21 cellular contexts compared by ENCODE assay signal in the genomic region with DNA sequence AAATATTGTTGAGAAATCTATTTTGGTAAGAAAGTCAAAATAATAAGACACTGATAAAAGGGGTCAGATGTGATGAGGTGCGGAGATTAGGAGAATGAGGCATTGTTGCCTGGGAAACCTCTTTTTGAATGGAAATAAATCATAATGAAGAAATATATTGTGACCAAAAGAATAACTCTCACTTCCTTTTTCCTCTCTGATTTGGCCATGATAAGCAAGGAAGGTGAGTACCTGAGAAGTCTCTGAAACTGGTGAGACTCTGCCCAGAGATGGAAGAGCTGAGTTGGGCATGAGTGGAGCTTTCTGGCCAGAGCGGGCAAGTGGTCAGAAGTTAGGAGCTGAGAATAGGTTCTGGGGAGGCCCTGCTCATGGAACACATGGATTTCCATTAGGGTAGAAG.
"Had no signal": no experiment of that assay in that cellular context is flagged by ENCODE, and none has a peak within 500 bp of the region (broad histone marks: within the 10 kb centered on the region; RNA-seq: fewer than 3 reads in every experiment).

No MANE protein-coding gene starts in this region.

- ATAC-seq: activated CD8-positive, alpha-beta T cell treated with anti-CD3 and anti-CD28 coated beads for 36 hours; activated naive CD4-positive, alpha-beta T cell treated with anti-CD3 and anti-CD28 coated beads, Interleukin-2, amount 50 U/mL, for 72 hours; activated T-cell treated with anti-CD3 and anti-CD28 coated beads, Interleukin-2, amount 50 U/mL, for 4 hours; activated T-helper 17 cell treated with anti-CD3 and anti-CD28 coated beads, Interleukin-2, amount 50 U/mL, for 72 hours; mucosa of descending colon; right lobe of liver; stimulated activated naive CD8-positive, alpha-beta T cell treated with anti-CD3 and anti-CD28 coated beads, Interleukin-15, Interleukin-2, amounts not matched to agents 100 U/mL and 50 U/mL, for 24 hours; WTC11 had no signal

- H3K9me3 ChIP-seq: breast epithelium, esophagus squamous epithelium, left ventricle myocardium inferior, mucosa of descending colon, right lobe of liver, testis, transverse colon had no signal

- H3K27me3 ChIP-seq: breast epithelium, esophagus squamous epithelium, right lobe of liver, testis, transverse colon had no signal

- H3K4me1 ChIP-seq: breast epithelium, left ventricle myocardium inferior, right lobe of liver, testis, transverse colon had no signal

- H3K27ac Mint-ChIP-seq: activated CD8-positive, alpha-beta T cell treated with anti-CD3 and anti-CD28 coated beads for 36 hours; activated naive CD4-positive, alpha-beta T cell treated with anti-CD3 and anti-CD28 coated beads, Interleukin-2, amount 50 U/mL, for 72 hours; activated T-helper 17 cell treated with anti-CD3 and anti-CD28 coated beads, Interleukin-2, amount 50 U/mL, for 72 hours; nephron; progenitor cell of endocrine pancreas; WTC11 had no signal

- H3K9me3 Mint-ChIP-seq: activated CD8-positive, alpha-beta T cell treated with anti-CD3 and anti-CD28 coated beads for 36 hours; activated naive CD4-positive, alpha-beta T cell treated with anti-CD3 and anti-CD28 coated beads, Interleukin-2, amount 50 U/mL, for 72 hours; activated T-cell treated with anti-CD3 and anti-CD28 coated beads, Interleukin-2, amount 50 U/mL, for 4 hours; activated T-helper 17 cell treated with anti-CD3 and anti-CD28 coated beads, Interleukin-2, amount 50 U/mL, for 72 hours; nephron; WTC11 had no signal

- H3K36me3 Mint-ChIP-seq: activated naive CD4-positive, alpha-beta T cell treated with anti-CD3 and anti-CD28 coated beads, Interleukin-2, amount 50 U/mL, for 72 hours; WTC11 had no signal

- H3K4me1 Mint-ChIP-seq: activated T-helper 17 cell treated with anti-CD3 and anti-CD28 coated beads, Interleukin-2, amount 50 U/mL, for 72 hours; nephron; WTC11 had no signal

- DNase-seq: activated CD4-positive, alpha-beta T cell treated with anti-CD3 and anti-CD28 coated beads, Interleukin-2, amount 50 U/mL, for 1 hour; activated CD8-positive, alpha-beta T cell treated with anti-CD3 and anti-CD28 coated beads for 36 hours; activated T-cell treated with anti-CD3 and anti-CD28 coated beads, Interleukin-2, amount 50 U/mL, for 4 hours; central memory CD4-positive, alpha-beta T cell; dermis blood vessel endothelial cell; effector CD4-positive, alpha-beta T cell; esophagus squamous epithelium; left ventricle myocardium inferior; mucosa of descending colon; right lobe of liver; stimulated activated CD4-positive, alpha-beta T cell treated with anti-CD3 and anti-CD28 coated beads, Interleukin-2, amount 100 ng/mL, for 48 hours; stimulated activated naive CD8-positive, alpha-beta T cell treated with anti-CD3 and anti-CD28 coated beads, Interleukin-15, Interleukin-2, amounts not matched to agents 100 U/mL and 50 U/mL, for 24 hours; T1000; testis; transverse colon had no signal

- H3K4me3 Mint-ChIP-seq: activated CD8-positive, alpha-beta T cell treated with anti-CD3 and anti-CD28 coated beads for 36 hours; activated T-cell treated with anti-CD3 and anti-CD28 coated beads, Interleukin-2, amount 50 U/mL, for 4 hours; activated T-helper 17 cell treated with anti-CD3 and anti-CD28 coated beads, Interleukin-2, amount 50 U/mL, for 72 hours; nephron; WTC11 had no signal

- H3K36me3 ChIP-seq: breast epithelium, esophagus squamous epithelium, left ventricle myocardium inferior, right lobe of liver, transverse colon had no signal

- H3K4me3 ChIP-seq: breast epithelium, esophagus squamous epithelium, left ventricle myocardium inferior, mucosa of descending colon, right lobe of liver, testis, transverse colon had no signal

- H3K27ac ChIP-seq: breast epithelium, esophagus squamous epithelium, left ventricle myocardium inferior, right lobe of liver, testis, transverse colon had no signal
